8 cellular contexts compared by ENCODE assay signal in genomic region chr7:150406311-150406564, GRCh38. TPM values are rescaled to one million over a fixed set of nuclear protein-coding genes. Genes with fewer than 3 reads are reported as not detected.
DNase-seq lines count a peak whose midpoint lies in the region; TF ChIP-seq lines count a peak whose summit lies in the region.

No MANE protein-coding gene starts in this region.

- no peak overlapping the region for H3K18ac ChIP-seq in mesendoderm (ENCODE audit: low read length)

- no peaks in the 10 kb centered on the region for H3K9me3 ChIP-seq in esophagus squamous epithelium
- H3K9me3 ChIP-seq in prostate gland, result no peaks in the 10 kb centered on the region

- no peak overlapping the region for H3K56ac ChIP-seq in mesendoderm (ENCODE audit: low read length)

- H3K23ac ChIP-seq in mesendoderm (ENCODE audit: low read length), result no peak overlapping the region

- no peaks in the 10 kb centered on the region for H3K79me1 ChIP-seq in mesendoderm (ENCODE audit: low read length)

- no peak overlapping the region for H4K5ac ChIP-seq in mesendoderm (ENCODE audit: low read length)

- H3K27me3 ChIP-seq in esophagus squamous epithelium (no peaks in the 10 kb centered on the region), prostate gland (replicated peaks; ENCODE audit: insufficient read depth) (no peaks in the 10 kb centered on the region), mesendoderm (ENCODE audit: insufficient read depth, low read length, poor library complexity) (no peaks in the 10 kb centered on the region)

- WGBS in esophagus squamous epithelium, 2 donors, result 0 to 37% methylated on average over 1 to 2 of the region's 2 CpGs
- WGBS in prostate gland, result 21% methylated on average over 2 of the region's 2 CpGs
- no CpG with 5 or more reads among the region's 2 CpGs for WGBS in mesendoderm (ENCODE audit: extremely low coverage, insufficient coverage, low lambda C conversion rate)

- H2BK5ac ChIP-seq in mesendoderm (ENCODE audit: low read length), result no peak overlapping the region

- no peak overlapping the region for H3K4me2 ChIP-seq in mesendoderm (ENCODE audit: low read length)

- no peak overlapping the region for H2BK15ac ChIP-seq in mesendoderm (replicated peaks; ENCODE audit: low read depth)

- intact Hi-C loops in esophagus squamous epithelium (cut with DNase I) (no loop called here), prostate gland (cut with DNase I) (no loop called here)

- no peak for DNase-seq in RWPE1 (ENCODE audit: low spot score)
- no peak for DNase-seq in esophagus squamous epithelium (lab: John Stamatoyannopoulos, UW)
- DNase-seq in prostate gland (ENCODE audit: low spot score), result no peak
- DNase-seq in mesendoderm, result no peak
- DNase-seq in SIG-M5 treated with dmso at 0.1 percent for 504 hours (lab: John Stamatoyannopoulos, UW; ENCODE audit: unreplicated experiment), result no peak
- DNase-seq in NCI-H2081 (lab: John Stamatoyannopoulos, UW), result no peak
- DNase-seq in activated CD4-positive, alpha-beta T cell treated with anti-CD3 and anti-CD28 coated beads for 1 hour, result no peak

- H3K4me1 ChIP-seq in esophagus squamous epithelium (peaks cover 23 to 44% (median 24%) of the 10 kb centered on the region in 3 donors), prostate gland (replicated peaks) (peaks cover 12% of the 10 kb centered on the region), mesendoderm (ENCODE audit: control insufficient read depth, low read depth, low read length) (peaks cover 13% of the 10 kb centered on the region)

- H3K4me3 ChIP-seq in GM08714 (ENCODE audit: low read length) (peak overlapping the region; percentile 73; the same call in 1 of the 2 replicates), esophagus squamous epithelium (peak overlapping the region in 3 of 4 donors; percentile 72 to 78 (median 76)), prostate gland (peak overlapping the region in 1 of 2 donors; percentile 57), mesendoderm (ENCODE audit: low read length) (no peak overlapping the region)

- H3K36me3 ChIP-seq in esophagus squamous epithelium, result peaks cover 0 to 14% (median 0%) of the 10 kb centered on the region in 3 donors
- H3K36me3 ChIP-seq in prostate gland, result no peaks in the 10 kb centered on the region
- no peaks in the 10 kb centered on the region for H3K36me3 ChIP-seq in mesendoderm (ENCODE audit: control insufficient read depth, insufficient read depth, low read length)

- peak overlapping the region; percentile 74 for H3K27ac ChIP-seq in RWPE1
- H3K27ac ChIP-seq in esophagus squamous epithelium, result peak overlapping the region; percentile 84 to 94 (median 90)
- peak overlapping the region; percentile 91 to 92 for H3K27ac ChIP-seq in prostate gland
- H3K27ac ChIP-seq in mesendoderm (ENCODE audit: low read depth, low read length), result no peak overlapping the region

- no peak overlapping the region for H3K9ac ChIP-seq in mesendoderm (ENCODE audit: low read length)

- H3K4ac ChIP-seq in mesendoderm (ENCODE audit: low read depth, low read length), result no peak overlapping the region

- CTCF ChIA-PET in RWPE1 (lab: Yijun Ruan, JAX), result interaction anchor here (0.9 kb wide), 1 partner anchor 14 kb away, joined by 3 read pairs; no protein-coding TSS in a partner anchor

- H2AK5ac ChIP-seq in mesendoderm (ENCODE audit: low read length), result no peak overlapping the region

- no peaks in the 10 kb centered on the region for H3K79me2 ChIP-seq in mesendoderm (ENCODE audit: control insufficient read depth, insufficient read depth, low read length)

- no peak overlapping the region for H4K8ac ChIP-seq in mesendoderm (ENCODE audit: low read depth, low read length)

- no peak for TF ChIP-seq POLR2A in esophagus squamous epithelium (IDR thresholded peaks at IDR 0.05)
- no peak for TF ChIP-seq POLR2A in prostate gland (IDR thresholded peaks at IDR 0.05)

- TF ChIP-seq CTCF in RWPE1 (conservative IDR thresholded peaks at IDR 0.05; ENCODE audit: low read depth), result no peak
- TF ChIP-seq CTCF in esophagus squamous epithelium (IDR thresholded peaks at IDR 0.05), result no peak
- no peak for TF ChIP-seq CTCF in prostate gland (IDR thresholded peaks at IDR 0.05)

- POLR2A ChIA-PET in RWPE1 (lab: Yijun Ruan, JAX; ENCODE audit: low non-redundant PET), result no interaction called here

- no peak overlapping the region for H2BK120ac ChIP-seq in mesendoderm (ENCODE audit: low read depth, low read length)

RNA-seq across cellular contexts. Expression of gene ZNF775, which starts 27.1 kb away (rescaled TPM):
- total RNA-seq in esophagus squamous epithelium (1 to 10 TPM; 1.2 to 2.3 (median 1.8) TPM), prostate gland (10 to 100 TPM; 14.4 to 14.8 TPM)
- polyA plus RNA-seq in mesendoderm (2013, experiment 1 of 2), result 4.2 TPM
- 4.2 TPM for polyA plus RNA-seq in mesendoderm (2013, experiment 2 of 2)

RNA-seq across cellular contexts. Expression of gene REPIN1, which starts 37.6 kb away (rescaled TPM):
- total RNA-seq in esophagus squamous epithelium, result 10 to 100 TPM; 42.8 to 75.7 (median 63.2) TPM
- total RNA-seq in prostate gland, result 100 to 1,000 TPM; 150 to 171 TPM
- 47.8 TPM for polyA plus RNA-seq in mesendoderm (2013, experiment 1 of 2)
- polyA plus RNA-seq in mesendoderm (2013, experiment 2 of 2), result 51.6 TPM

RNA-seq across cellular contexts. Expression of gene GIMAP8, which starts 44.2 kb away (rescaled TPM):
- total RNA-seq in esophagus squamous epithelium, result 10 to 100 TPM in 1 of 4 donors, 1 to 10 TPM in 1, under 1 TPM in 2; 0.38 to 12.2 (median 2.4) TPM
- total RNA-seq in prostate gland, result 1 to 10 TPM; 2.5 to 6.5 TPM
- polyA plus RNA-seq in mesendoderm (2013, experiment 1 of 2), result 0.01 TPM
- not detected for polyA plus RNA-seq in mesendoderm (2013, experiment 2 of 2)

Comparison
In these comparisons a context has a peak if more than half of its experiments do, and no peak if none do; other contexts are left out.
1. RNA of gene ZNF775, which starts 27.1 kb away (total RNA-seq): 14.4 to 14.8 TPM in prostate gland; 1.2 to 2.3 TPM in esophagus squamous epithelium; every median in the first group is over 4 times any median in the second.